In genomic region chr18:11851156-11852047, GRCh38 we compare ENCODE assay signal across 8 cellular contexts. TPM values are rescaled to one million over a fixed set of nuclear protein-coding genes. Genes with fewer than 3 reads are reported as not detected.
DNase-seq lines count a peak whose midpoint lies in the region; ATAC-seq and TF ChIP-seq lines count a peak whose summit lies in the region.

Gene CHMP1B (plus strand): TSS chr18:11851413. CDS start chr18:11851512, 99 bp downstream.

- no peak for TF ChIP-seq CTCF in RWPE2 (IDR thresholded peaks at IDR 0.05; ENCODE audit: poor library complexity, severe bottlenecking)

- H3K4me3 ChIP-seq in RWPE2 (ENCODE audit: severe bottlenecking): peak within 1 kb of the TSS; percentile 81

- H3K4me1 Mint-ChIP-seq in natural killer cell treated with Interleukin-12 subunit alpha and Interleukin-12 subunit beta and Interleukin-15 and Interleukin-18, amount 100 ng/mL, for 72 hours (ENCODE audit: low read depth in 2 of 2): peaks cover 21 to 22% of the 10 kb centered on the region in 2 donors

- peak within 1 kb of the TSS; percentile 97 for H3K4me3 Mint-ChIP-seq in natural killer cell treated with Interleukin-12 subunit alpha and Interleukin-12 subunit beta and Interleukin-15 and Interleukin-18, amount 100 ng/mL, for 72 hours

- H3K27me3 ChIP-seq in RWPE2 (ENCODE audit: insufficient read depth, poor library complexity, severe bottlenecking): no peaks in the 10 kb centered on the region

- peak within 1 kb of the TSS; percentile 88 to 95 for H3K27ac Mint-ChIP-seq in natural killer cell treated with Interleukin-12 subunit alpha and Interleukin-12 subunit beta and Interleukin-15 and Interleukin-18, amount 100 ng/mL, for 72 hours

- H3K36me3 ChIP-seq in RWPE2 (ENCODE audit: low read depth): peaks cover 28% of the 10 kb centered on the region

- no peaks in the 10 kb centered on the region for H3K27me3 Mint-ChIP-seq in natural killer cell treated with Interleukin-12 subunit alpha and Interleukin-12 subunit beta and Interleukin-15 and Interleukin-18, amount 100 ng/mL, for 72 hours

- H3K27ac ChIP-seq in RWPE2 (ENCODE audit: poor library complexity, severe bottlenecking): peak within 1 kb of the TSS; percentile 96

- ATAC-seq in RWPE2 (ENCODE audit: low read depth): peak; percentile 77
- peak; percentile 99 for ATAC-seq in natural killer cell treated with Interleukin-12 subunit alpha and Interleukin-12 subunit beta and Interleukin-15 and Interleukin-18, amount 100 ng/mL, for 72 hours
- ATAC-seq in stimulated activated naive CD8-positive, alpha-beta T cell treated with anti-CD3 and anti-CD28 coated beads, Interleukin-15, Interleukin-2, amounts not matched to agents 100 U/mL and 50 U/mL, for 24 hours: peak; percentile 95

- peaks cover 5% of the 10 kb centered on the region for H3K36me3 Mint-ChIP-seq in natural killer cell treated with Interleukin-12 subunit alpha and Interleukin-12 subunit beta and Interleukin-15 and Interleukin-18, amount 100 ng/mL, for 72 hours

- H3K9me3 Mint-ChIP-seq in natural killer cell treated with Interleukin-12 subunit alpha and Interleukin-12 subunit beta and Interleukin-15 and Interleukin-18, amount 100 ng/mL, for 72 hours: no peaks in the 10 kb centered on the region

- no peaks in the 10 kb centered on the region for H3K9me3 ChIP-seq in RWPE2 (ENCODE audit: severe bottlenecking)

- peak; percentile 96 for DNase-seq in Daoy (ENCODE audit: low read depth)
- DNase-seq in GOT3 (lab: John Stamatoyannopoulos, UW): peak; percentile 65
- DNase-seq in LoVo (ENCODE audit: low spot score): peak; percentile 95
- peak; percentile 95 for DNase-seq in RWPE2 (ENCODE audit: low spot score)
- peak; percentile 96 for DNase-seq in activated T-helper 9 cell treated with anti-CD3 and anti-CD28 coated beads, Interleukin-2, amount 50 U/mL, for 16 hours (ENCODE audit: low read depth)
- peak; percentile 96 for DNase-seq in fibroblast of peridontal ligament (ENCODE audit: extremely low read depth)
- peak; percentile 97 for DNase-seq in natural killer cell treated with Interleukin-12 subunit alpha and Interleukin-12 subunit beta and Interleukin-15 and Interleukin-18, amount 100 ng/mL, for 72 hours (ENCODE audit: low spot score)
- peak; percentile 98 for DNase-seq in stimulated activated naive CD8-positive, alpha-beta T cell treated with anti-CD3 and anti-CD28 coated beads, Interleukin-15, Interleukin-2, amounts not matched to agents 100 U/mL and 50 U/mL, for 24 hours

- peaks cover 27% of the 10 kb centered on the region for H3K4me1 ChIP-seq in RWPE2 (ENCODE audit: insufficient read depth, poor library complexity, severe bottlenecking)

RNA-seq across cellular contexts. Expression of gene CHMP1B, which starts in this region (rescaled TPM):
- total RNA-seq in Daoy (2014; rRNA removed; shearing (Covaris generic)): 35.8 and 39.9 TPM in 2 replicates
- total RNA-seq in natural killer cell treated with Interleukin-12 subunit alpha and Interleukin-12 subunit beta and Interleukin-15 and Interleukin-18, amount 100 ng/mL, for 72 hours: 10 to 100 TPM; 19.3 to 25.7 TPM

Comparison
In these comparisons a context has a peak if more than half of its experiments do, and no peak if none do; other contexts are left out.
1. Peak in every context shown above with its lines: DNase-seq, ATAC-seq, H3K4me3 ChIP-seq and H3K27ac ChIP-seq.